ENCODE assay signal across 19 cellular contexts in genomic region chr18:42181474-42181873, GRCh38.
A peak's percentile ranks its signal among the peaks of the same experiment; 100 is the strongest.
DNase-seq lines count a peak whose midpoint lies in the region; ATAC-seq and TF ChIP-seq lines count a peak whose summit lies in the region.
"Had no signal": no experiment of that assay in that cellular context is flagged by ENCODE, and none has a peak within 500 bp of the region (broad histone marks: within the 10 kb centered on the region; RNA-seq: fewer than 3 reads in every experiment).

No MANE protein-coding gene starts in this region.

- H3K9ac ChIP-seq in neural progenitor cell: no peak overlapping the region
- H3K9ac ChIP-seq: BLaER1 had no signal

- no peaks in the 10 kb centered on the region for H3K27me3 ChIP-seq in WERI-Rb-1 (ENCODE audit: insufficient read depth, low read depth, severe bottlenecking)
- no peaks in the 10 kb centered on the region for H3K27me3 ChIP-seq in neural progenitor cell
- H3K27me3 ChIP-seq: BE2C, BLaER1 had no signal

- H3K4me3 ChIP-seq in WERI-Rb-1 (ENCODE audit: low read depth, low read length): no peak overlapping the region
- H3K4me3 ChIP-seq in neural progenitor cell: no peak overlapping the region
- H3K4me3 ChIP-seq: BLaER1, GM12878 had no signal

- no peaks in the 10 kb centered on the region for H3F3A ChIP-seq in neural progenitor cell (ENCODE audit: low read depth)

- no peaks in the 10 kb centered on the region for H3K36me3 Mint-ChIP-seq in neural progenitor cell
- H3K36me3 Mint-ChIP-seq: CD14-positive monocyte; CD4-positive, alpha-beta memory T cell; CD4-positive, CD25-positive, alpha-beta regulatory T cell had no signal

- H3K4me2 ChIP-seq in neural progenitor cell: no peak overlapping the region
- H3K4me2 ChIP-seq: BLaER1 had no signal

- peaks cover 4% of the 10 kb centered on the region for H3K4me1 Mint-ChIP-seq in neural progenitor cell
- H3K4me1 Mint-ChIP-seq: CD4-positive, alpha-beta memory T cell; CD4-positive, CD25-positive, alpha-beta regulatory T cell; CD8-positive, alpha-beta memory T cell had no signal

- H3K4me3 Mint-ChIP-seq in neural progenitor cell: no peak overlapping the region
- H3K4me3 Mint-ChIP-seq: CD14-positive monocyte; CD4-positive, alpha-beta memory T cell; CD4-positive, CD25-positive, alpha-beta regulatory T cell; CD8-positive, alpha-beta memory T cell had no signal

- H3K79me2 ChIP-seq in neural progenitor cell (ENCODE audit: low read depth): no peaks in the 10 kb centered on the region

- intact Hi-C loops in head of caudate nucleus (cut with DNase I): no loop called here

- peak; percentile 39 for DNase-seq in NCI-H69 (lab: John Stamatoyannopoulos, UW)
- DNase-seq in WERI-Rb-1: no peak
- DNase-seq in cerebellar cortex (ENCODE audit: low spot score): peak; percentile 58
- no peak for DNase-seq in head of caudate nucleus
- no peak for DNase-seq in neural progenitor cell (ENCODE audit: low spot score)
- DNase-seq: 8988T; ACHN; BE2C; Calu3; CD4-positive, alpha-beta memory T cell; CD4-positive, CD25-positive, alpha-beta regulatory T cell; CD8-positive, alpha-beta memory T cell; COR-L47; DMS79 treated with DMSO at 0.1 percent for 48 hours; GDM1 had no signal

- peak overlapping the region; percentile 92 for H3K27ac ChIP-seq in WERI-Rb-1
- no peak overlapping the region for H3K27ac ChIP-seq in neural progenitor cell
- H3K27ac ChIP-seq: BLaER1 had no signal

- H3K27ac Mint-ChIP-seq in neural progenitor cell: no peak overlapping the region
- H3K27ac Mint-ChIP-seq: CD4-positive, alpha-beta memory T cell; CD4-positive, CD25-positive, alpha-beta regulatory T cell; CD8-positive, alpha-beta memory T cell had no signal

- no peaks in the 10 kb centered on the region for H3K4me1 ChIP-seq in neural progenitor cell

- H4K20me1 ChIP-seq in neural progenitor cell (ENCODE audit: low read depth): no peaks in the 10 kb centered on the region
- H4K20me1 ChIP-seq: BLaER1 had no signal

- H3K27me3 Mint-ChIP-seq in neural progenitor cell (ENCODE audit: insufficient read depth, low read depth): peaks cover 4% of the 10 kb centered on the region
- H3K27me3 Mint-ChIP-seq: CD4-positive, alpha-beta memory T cell had no signal

- peaks cover 2% of the 10 kb centered on the region for H3K9me3 Mint-ChIP-seq in neural progenitor cell
- H3K9me3 Mint-ChIP-seq: CD4-positive, alpha-beta memory T cell had no signal

- ATAC-seq in HG03135 (IDR thresholded peaks at IDR 0.05; ENCODE audit: unreplicated experiment): no peak

- H2AFZ ChIP-seq in neural progenitor cell (replicated peaks): no peak overlapping the region

- H3K9me3 ChIP-seq in WERI-Rb-1 (ENCODE audit: severe bottlenecking) (no peaks in the 10 kb centered on the region), neural progenitor cell (ENCODE audit: low read depth) (no peaks in the 10 kb centered on the region)
- H3K9me3 ChIP-seq: BE2C, BLaER1 had no signal

- H3K36me3 ChIP-seq in WERI-Rb-1 (peaks cover 32% of the 10 kb centered on the region), neural progenitor cell (no peaks in the 10 kb centered on the region)
- H3K36me3 ChIP-seq: BE2C, BLaER1 had no signal

- TF ChIP-seq CTCF in WERI-Rb-1 (IDR thresholded peaks at IDR 0.05; ENCODE audit: low read depth, low read length) (no peak), neural progenitor cell (IDR thresholded peaks at IDR 0.05) (no peak)

Comparison
In these comparisons a context has a peak if more than half of its experiments do, and no peak if none do; other contexts are left out.
1. DNase-seq: peak in NCI-H69 (single experiment) and cerebellar cortex (single experiment); none in WERI-Rb-1 (single experiment), head of caudate nucleus (0 of 42) and neural progenitor cell (single experiment).